In the genomic region with DNA sequence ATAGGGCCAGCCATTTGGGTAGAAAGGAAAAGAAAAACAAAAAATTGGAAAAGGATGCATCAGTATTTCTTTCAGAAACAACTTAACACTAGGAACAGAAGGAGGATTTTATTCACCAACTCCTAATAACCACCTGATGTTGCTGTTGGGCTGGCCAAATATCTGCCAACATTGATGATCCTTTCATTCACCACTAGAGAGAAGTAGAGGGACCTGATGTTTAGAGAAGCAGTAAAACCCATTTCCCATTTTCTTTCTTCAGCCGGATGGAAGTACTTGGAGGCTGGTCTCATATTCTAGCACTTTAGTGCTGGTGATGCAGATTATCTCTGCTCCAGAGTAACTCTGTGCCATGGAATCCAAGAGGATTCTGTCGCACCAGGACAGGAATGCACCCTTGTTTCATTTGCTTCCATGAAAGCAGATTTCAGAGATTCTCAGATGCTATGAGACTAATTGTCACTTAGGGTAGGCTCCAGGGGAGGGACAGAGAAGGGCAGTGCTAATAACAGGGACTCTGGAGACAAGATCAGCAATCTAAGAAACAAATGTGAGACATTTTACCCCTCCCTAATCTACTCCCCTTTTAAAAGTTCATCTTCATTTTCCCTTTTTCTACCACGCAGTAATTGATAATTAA, we compare ENCODE assay signal across 9 cellular contexts. TPM values are rescaled to one million over a fixed set of nuclear protein-coding genes. Genes with fewer than 3 reads are reported as not detected.
A peak's percentile ranks its signal among the peaks of the same experiment; 100 is the strongest.
DNase-seq lines count a peak whose midpoint lies in the region; ATAC-seq, FAIRE-seq and TF ChIP-seq lines count a peak whose summit lies in the region.
"Had no signal": no experiment of that assay in that cellular context is flagged by ENCODE, and none has a peak within 500 bp of the region (broad histone marks: within the 10 kb centered on the region; RNA-seq: fewer than 3 reads in every experiment).

No MANE protein-coding gene starts in this region.

- no peak overlapping the region for H3K27ac ChIP-seq in A549

- no peak for FAIRE-seq in A549 (lab: Jason Lieb, UNC)
- FAIRE-seq: islet of Langerhans had no signal

- H3K9me3 ChIP-seq in A549 (no peaks in the 10 kb centered on the region), T-helper 17 cell (ENCODE audit: control insufficient read depth, low read length, poor library complexity, severe bottlenecking) (no peaks in the 10 kb centered on the region)

- no peak for TF ChIP-seq EP300 in A549 (IDR thresholded peaks at IDR 0.05)

- peak; percentile 71 to 84 for DNase-seq in A549 (ENCODE audit: low read depth in 1 of 2, low spot score in 1 of 2)
- peak; percentile 79 for DNase-seq in ELR (ENCODE audit: low read depth)
- DNase-seq in NCI-H1105 treated with DMSO at 0.1 percent for 48 hours (lab: John Stamatoyannopoulos, UW) = peak; percentile 54
- DNase-seq in T-helper 17 cell = no peak
- DNase-seq in epithelial cell of proximal tubule (ENCODE audit: low read depth) = no peak
- DNase-seq in putamen (ENCODE audit: low spot score) = peak; percentile 33
- no peak for DNase-seq in omental fat pad (ENCODE audit: low spot score)

- TF ChIP-seq RAD21 in A549 (conservative IDR thresholded peaks at IDR 0.05 in 1 of 2, IDR thresholded peaks at IDR 0.05 in 1 of 2) = peak; percentile 86

- H3K27me3 Mint-ChIP-seq in T-helper 17 cell = no peaks in the 10 kb centered on the region

- CTCF ChIA-PET in A549 (lab: Yijun Ruan, JAX) = interaction anchor here (0.6 to 5.6 kb wide), 11 partner anchors 10 to 692 kb away, joined by 3 to 38 read pairs (median 10); no protein-coding TSS in a partner anchor

- peak overlapping the region; percentile 96 for H3K27ac Mint-ChIP-seq in T-helper 17 cell

- H3K4me3 Mint-ChIP-seq in T-helper 17 cell = no peak overlapping the region

- TF ChIP-seq CTCF in A549 (IDR thresholded peaks at IDR 0.05) = peak; percentile 78
- TF ChIP-seq CTCF in epithelial cell of proximal tubule (conservative IDR thresholded peaks at IDR 0.05; ENCODE audit: low read depth, low read length) = peak; percentile 79
- no peak for TF ChIP-seq CTCF in omental fat pad (IDR thresholded peaks at IDR 0.05)

- H3K4me1 Mint-ChIP-seq in T-helper 17 cell = peaks cover 31% of the 10 kb centered on the region

- POLR2A ChIA-PET in A549 (lab: Yijun Ruan, JAX) = interaction anchor here (1.3 to 6.1 kb wide), 2 partner anchors 254 to 527 kb away, joined by 3 to 83 read pairs; no protein-coding TSS in a partner anchor

- H3K36me3 Mint-ChIP-seq in T-helper 17 cell (ENCODE audit: low read depth) = peaks cover 5% of the 10 kb centered on the region

- no peak overlapping the region for H3K4me2 ChIP-seq in A549

- ATAC-seq in A549 = peak in 1 of 2 experiments; percentile 4; a peak in 1 of 6 replicates
- no peak for ATAC-seq in T-helper 17 cell
- no peak for ATAC-seq in omental fat pad (ENCODE audit: low FRiP score)
- no peak for ATAC-seq in HG02798 (IDR thresholded peaks at IDR 0.05; ENCODE audit: poor library complexity, unreplicated experiment)

- no peak overlapping the region for H3K4me3 ChIP-seq in A549
- H3K4me3 ChIP-seq in epithelial cell of proximal tubule (ENCODE audit: low read depth, low read length) = no peak overlapping the region

- no peak for TF ChIP-seq POLR2A in A549 (IDR thresholded peaks at IDR 0.05; ENCODE audit: low read length)

- 65% methylated on average over 3 of the region's 3 CpGs for WGBS in A549 (ENCODE audit: missing lambda C conversion rate)

- peaks cover 5% of the 10 kb centered on the region; the same call in 1 of the 3 replicates for H3K4me1 ChIP-seq in A549

TF ChIP-seq in A549, 52 proteins besides CTCF, POLR2A, EP300 and RAD21:
- TF ChIP-seq JUN (IDR thresholded peaks at IDR 0.05) (no peak), JUNB (IDR thresholded peaks at IDR 0.05) (no peak), CHD2 (IDR thresholded peaks at IDR 0.05; ENCODE audit: low read length, partially characterized antibody) (no peak), E2F6 (IDR thresholded peaks at IDR 0.05; ENCODE audit: borderline replicate concordance, low read depth) (no peak), NPAS2 (CRISPR knock-in tag; IDR thresholded peaks at IDR 0.05; ENCODE audit: borderline replicate concordance) (no peak), SMC3 (IDR thresholded peaks at IDR 0.05) (peak; percentile 83)
- TF ChIP-seq, protein P1, sequence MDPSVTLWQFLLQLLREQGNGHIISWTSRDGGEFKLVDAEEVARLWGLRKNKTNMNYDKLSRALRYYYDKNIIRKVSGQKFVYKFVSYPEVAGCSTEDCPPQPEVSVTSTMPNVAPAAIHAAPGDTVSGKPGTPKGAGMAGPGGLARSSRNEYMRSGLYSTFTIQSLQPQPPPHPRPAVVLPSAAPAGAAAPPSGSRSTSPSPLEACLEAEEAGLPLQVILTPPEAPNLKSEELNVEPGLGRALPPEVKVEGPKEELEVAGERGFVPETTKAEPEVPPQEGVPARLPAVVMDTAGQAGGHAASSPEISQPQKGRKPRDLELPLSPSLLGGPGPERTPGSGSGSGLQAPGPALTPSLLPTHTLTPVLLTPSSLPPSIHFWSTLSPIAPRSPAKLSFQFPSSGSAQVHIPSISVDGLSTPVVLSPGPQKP (IDR thresholded peaks at IDR 0.05; ENCODE audit: low read depth, low read length) = no peak
- TF ChIP-seq, protein P2, sequence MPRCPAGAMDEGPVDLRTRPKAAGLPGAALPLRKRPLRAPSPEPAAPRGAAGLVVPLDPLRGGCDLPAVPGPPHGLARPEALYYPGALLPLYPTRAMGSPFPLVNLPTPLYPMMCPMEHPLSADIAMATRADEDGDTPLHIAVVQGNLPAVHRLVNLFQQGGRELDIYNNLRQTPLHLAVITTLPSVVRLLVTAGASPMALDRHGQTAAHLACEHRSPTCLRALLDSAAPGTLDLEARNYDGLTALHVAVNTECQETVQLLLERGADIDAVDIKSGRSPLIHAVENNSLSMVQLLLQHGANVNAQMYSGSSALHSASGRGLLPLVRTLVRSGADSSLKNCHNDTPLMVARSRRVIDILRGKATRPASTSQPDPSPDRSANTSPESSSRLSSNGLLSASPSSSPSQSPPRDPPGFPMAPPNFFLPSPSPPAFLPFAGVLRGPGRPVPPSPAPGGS (IDR thresholded peaks at IDR 0.05) = no peak
- TF ChIP-seq, protein P3, sequence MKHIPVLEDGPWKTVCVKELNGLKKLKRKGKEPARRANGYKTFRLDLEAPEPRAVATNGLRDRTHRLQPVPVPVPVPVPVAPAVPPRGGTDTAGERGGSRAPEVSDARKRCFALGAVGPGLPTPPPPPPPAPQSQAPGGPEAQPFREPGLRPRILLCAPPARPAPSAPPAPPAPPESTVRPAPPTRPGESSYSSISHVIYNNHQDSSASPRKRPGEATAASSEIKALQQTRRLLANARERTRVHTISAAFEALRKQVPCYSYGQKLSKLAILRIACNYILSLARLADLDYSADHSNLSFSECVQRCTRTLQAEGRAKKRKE (CRISPR knock-in tag; IDR thresholded peaks at IDR 0.05; ENCODE audit: low read depth) = no peak

RNA-seq across cellular contexts. Expression of gene KLLN, which starts 3.1 kb away (rescaled TPM):
- polyA plus RNA-seq in A549 (2011; rRNA removed) (0.44 and 0.58 TPM in 2 replicates), A549 (2017; fragmentation: RNase III; extraction: RNeasy Plus Mini Kit Qiagen cat#74134 plus additional on column Dnase treatment) (0.55 to 0.71 TPM (median 0.57 TPM) in 3 replicates)
- polyA plus RNA-seq in A549 (2012; cell fraction: cytosol; rRNA removed) = 0.22 and 0.26 TPM in 2 replicates
- polyA plus RNA-seq in A549 (2012; cell fraction: nucleus; rRNA removed) = 0.26 and 0.28 TPM in 2 replicates
- 0.78 and 0.83 TPM in 2 replicates for polyA minus RNA-seq in A549 (2011; rRNA and poly(A)+ RNA removed)
- total RNA-seq in T-helper 17 cell (under 1 TPM; 0.21 to 0.55 TPM), epithelial cell of proximal tubule (0.06 and 0.36 TPM in 2 replicates), omental fat pad (1 to 10 TPM in 2 of 4 donors, under 1 TPM in 2; 0.60 to 1.9 (median 1.0) TPM)

RNA-seq across cellular contexts. Expression of gene PTEN, which starts 3.1 kb away (rescaled TPM):
- 51.9 and 58.3 TPM in 2 replicates for polyA plus RNA-seq in A549 (2011; rRNA removed)
- polyA plus RNA-seq in A549 (2012; cell fraction: cytosol; rRNA removed) = 7.3 and 8.5 TPM in 2 replicates
- 3.7 and 5.2 TPM in 2 replicates for polyA plus RNA-seq in A549 (2012; cell fraction: nucleus; rRNA removed)
- polyA plus RNA-seq in A549 (2017; fragmentation: RNase III; extraction: RNeasy Plus Mini Kit Qiagen cat#74134 plus additional on column Dnase treatment) = 33.6 to 39.5 TPM (median 36.6 TPM) in 3 replicates
- polyA minus RNA-seq in A549 (2011; rRNA and poly(A)+ RNA removed) = 37.1 and 53.1 TPM in 2 replicates
- 10 to 100 TPM; 84.9 to 89.3 TPM for total RNA-seq in T-helper 17 cell
- 33.4 and 34.5 TPM in 2 replicates for total RNA-seq in epithelial cell of proximal tubule
- total RNA-seq in omental fat pad = 100 to 1,000 TPM; 167 to 352 (median 285) TPM

RNA-seq across cellular contexts. Expression of gene ATAD1, which starts 42.2 kb away (rescaled TPM):
- polyA plus RNA-seq in A549 (2011; rRNA removed) (66.7 and 94.8 TPM in 2 replicates), A549 (2017; fragmentation: RNase III; extraction: RNeasy Plus Mini Kit Qiagen cat#74134 plus additional on column Dnase treatment) (30.0 to 32.3 TPM (median 32.3 TPM) in 3 replicates)
- 8.4 and 8.8 TPM in 2 replicates for polyA plus RNA-seq in A549 (2012; cell fraction: cytosol; rRNA removed)
- 4.7 and 8.5 TPM in 2 replicates for polyA plus RNA-seq in A549 (2012; cell fraction: nucleus; rRNA removed)
- polyA minus RNA-seq in A549 (2011; rRNA and poly(A)+ RNA removed) = 22.9 and 25.5 TPM in 2 replicates
- total RNA-seq in T-helper 17 cell (10 to 100 TPM; 25.1 to 32.2 TPM), epithelial cell of proximal tubule (24.5 and 24.8 TPM in 2 replicates), omental fat pad (10 to 100 TPM; 29.4 to 34.2 (median 31.5) TPM)

Comparison
In these comparisons a context has a peak if more than half of its experiments do, and no peak if none do; other contexts are left out.
1. DNase-seq: peak in A549 (2 of 2), ELR (single experiment), NCI-H1105 treated with DMSO at 0.1 percent for 48 hours (single experiment) and putamen (single experiment); none in T-helper 17 cell (0 of 3), epithelial cell of proximal tubule (single experiment) and omental fat pad (single experiment).
2. CTCF ChIP-seq: peak in A549 (single experiment) and epithelial cell of proximal tubule (single experiment); none in omental fat pad (0 of 3).